20 cellular contexts compared by ENCODE assay signal in genomic region chr10:133020193-133020817, GRCh38.
DNase-seq lines count a peak whose midpoint lies in the region; ATAC-seq and TF ChIP-seq lines count a peak whose summit lies in the region.
"Had no signal": no experiment of that assay in that cellular context is flagged by ENCODE, and none has a peak within 500 bp of the region (broad histone marks: within the 10 kb centered on the region; RNA-seq: fewer than 3 reads in every experiment).

No MANE protein-coding gene starts in this region.

- H3K4me1 Mint-ChIP-seq in H9 (peaks cover 13 to 14% of the 10 kb centered on the region in 2 experiments), neural crest cell (peaks cover 9% of the 10 kb centered on the region)
- H3K4me1 Mint-ChIP-seq: B cell; CD4-positive, CD25-positive, alpha-beta regulatory T cell; CD8-positive, alpha-beta memory T cell had no signal

- no peaks in the 10 kb centered on the region for H3K9me3 ChIP-seq in H9 (ENCODE audit: control insufficient read depth, low read depth, low read length)

- no peak overlapping the region for H3T11ph ChIP-seq in H9 (ENCODE audit: low read length)

- no peak overlapping the region for H2AK5ac ChIP-seq in H9 (ENCODE audit: insufficient read length, low read length)

- H3K4me1 ChIP-seq in H9 (ENCODE audit: insufficient read depth, low read length): no peaks in the 10 kb centered on the region

- H2BK15ac ChIP-seq in H9 (ENCODE audit: low read depth, low read length): no peak overlapping the region

- H3K9me3 Mint-ChIP-seq in H9: peaks cover 0 to 2% of the 10 kb centered on the region in 2 experiments; a peak in 1 of 5 replicates
- no peaks in the 10 kb centered on the region for H3K9me3 Mint-ChIP-seq in neural crest cell
- H3K9me3 Mint-ChIP-seq: CD4-positive, CD25-positive, alpha-beta regulatory T cell had no signal

- no peak overlapping the region for H4K8ac ChIP-seq in H9 (replicated peaks; ENCODE audit: insufficient read length, low read depth, low read length)

- H3K27me3 ChIP-seq in H9 (ENCODE audit: insufficient read depth, low read length): no peaks in the 10 kb centered on the region

- DNase-seq in Right ventricle myocardium inferior (ENCODE audit: missing footprints) (peak; percentile 50), left cardiac atrium (no peak), H9 (no peak), neural crest cell (ENCODE audit: low read depth, low spot score) (no peak), UCSD-AML1 (lab: John Stamatoyannopoulos, UW; ENCODE audit: unreplicated experiment) (no peak), SKM-1 (lab: John Stamatoyannopoulos, UW; ENCODE audit: unreplicated experiment) (no peak)
- DNase-seq: CD4-positive, CD25-positive, alpha-beta regulatory T cell; CD8-positive, alpha-beta memory T cell; DMS 273 treated with DMSO at 0.1 percent for 48 hours; DMS79; EL; GDM1; GM23248; H7 had no signal

- no peak overlapping the region for H2BK12ac ChIP-seq in H9 (ENCODE audit: insufficient read length, low read depth, low read length)

- no peak overlapping the region for H4K91ac ChIP-seq in H9 (ENCODE audit: insufficient read length, low read depth, low read length)

- no peak overlapping the region for H3K23ac ChIP-seq in H9 (ENCODE audit: insufficient read length, low read depth, low read length)

- TF ChIP-seq CTCF in H9 (conservative IDR thresholded peaks at IDR 0.05) (no peak), neural crest cell (conservative IDR thresholded peaks at IDR 0.05) (no peak)

- H4K5ac ChIP-seq in H9 (ENCODE audit: insufficient read length, low read depth, low read length): no peak overlapping the region

- no peak overlapping the region for H3K9ac ChIP-seq in H9 (ENCODE audit: extremely low read depth, insufficient read length, low read length)
- H3K9ac ChIP-seq: BLaER1, GM23248 had no signal

- H3K56ac ChIP-seq in H9 (ENCODE audit: insufficient read length, low read depth, low read length): no peak overlapping the region

- no peak overlapping the region for H3K4me2 ChIP-seq in H9 (ENCODE audit: insufficient read depth, insufficient read length, low read length)
- H3K4me2 ChIP-seq: BLaER1 had no signal

- no peak overlapping the region for H3K4ac ChIP-seq in H9 (ENCODE audit: low read depth, low read length)

- no peaks in the 10 kb centered on the region for H3K79me2 ChIP-seq in H9 (ENCODE audit: insufficient read depth, low read length)

- no peak overlapping the region for H2BK20ac ChIP-seq in H9 (ENCODE audit: low read depth, low read length, poor library complexity, severe bottlenecking)

- H3K36me3 Mint-ChIP-seq in H9 (ENCODE audit: insufficient read depth in 1 of 3, low read depth in 3 of 3): no peaks in the 10 kb centered on the region
- no peaks in the 10 kb centered on the region for H3K36me3 Mint-ChIP-seq in neural crest cell (ENCODE audit: low read depth)
- H3K36me3 Mint-ChIP-seq: CD4-positive, CD25-positive, alpha-beta regulatory T cell; CD8-positive, alpha-beta memory T cell had no signal

- H3K4me3 Mint-ChIP-seq in H9: no peak overlapping the region
- H3K4me3 Mint-ChIP-seq in neural crest cell: no peak overlapping the region
- H3K4me3 Mint-ChIP-seq: B cell; CD4-positive, CD25-positive, alpha-beta regulatory T cell; CD8-positive, alpha-beta memory T cell had no signal

- intact Hi-C loops in Right ventricle myocardium inferior (cut with DNase I) (no loop called here), left cardiac atrium (cut with DNase I) (no loop called here)

- peak overlapping the region; percentile 20; the same call in 1 of the 2 replicates for H3K14ac ChIP-seq in H9 (ENCODE audit: insufficient read depth, low read length)

- H3K27ac Mint-ChIP-seq in H9 (no peak overlapping the region), neural crest cell (ENCODE audit: unreplicated experiment) (peak overlapping the region; percentile 62)
- H3K27ac Mint-ChIP-seq: B cell; CD4-positive, CD25-positive, alpha-beta regulatory T cell; CD8-positive, alpha-beta memory T cell had no signal

- H3K27me3 Mint-ChIP-seq in H9 (ENCODE audit: low read depth) (peaks cover 20% of the 10 kb centered on the region), neural crest cell (ENCODE audit: low read depth) (peaks cover 14% of the 10 kb centered on the region)
- H3K27me3 Mint-ChIP-seq: B cell; CD4-positive, CD25-positive, alpha-beta regulatory T cell; CD8-positive, alpha-beta memory T cell had no signal

- no peak overlapping the region for H3K27ac ChIP-seq in H9 (ENCODE audit: insufficient read length, low read depth, low read length)
- H3K27ac ChIP-seq: 22Rv1, BLaER1, C4-2B, GM23248 had no signal

- no peaks in the 10 kb centered on the region for H4K20me1 ChIP-seq in H9 (ENCODE audit: control insufficient read depth, insufficient read depth, insufficient read length)
- H4K20me1 ChIP-seq: BLaER1 had no signal

- no CpG with 5 or more reads among the region's 29 CpGs for WGBS in H9 (ENCODE audit: extremely low coverage, insufficient read length, low lambda C conversion rate)

- H2BK5ac ChIP-seq in H9 (ENCODE audit: insufficient read length, low read length): no peak overlapping the region

- no peaks in the 10 kb centered on the region for H3K79me1 ChIP-seq in H9 (ENCODE audit: insufficient read depth, low read depth, low read length, poor library complexity, severe bottlenecking)

- no peak overlapping the region for H2BK120ac ChIP-seq in H9 (ENCODE audit: low read depth, low read length, poor library complexity, severe bottlenecking)

- H2AFZ ChIP-seq in H9 (ENCODE audit: low read length): no peak overlapping the region
- H2AFZ ChIP-seq: GM23248 had no signal

- no peak overlapping the region for H3K18ac ChIP-seq in H9 (ENCODE audit: insufficient read length, low read depth, low read length)

- no peaks in the 10 kb centered on the region for H3K23me2 ChIP-seq in H9 (ENCODE audit: insufficient read length, low read depth, low read length, poor library complexity, severe bottlenecking)

- no peak for ATAC-seq in Right ventricle myocardium inferior
- no peak for ATAC-seq in left cardiac atrium
- ATAC-seq: GM12878, HCT116 had no signal
